In genomic region chr2:145060876-145061275, GRCh38 we compare ENCODE assay signal across 1 cellular context.
TF ChIP-seq lines count a peak whose summit lies in the region.

No MANE protein-coding gene starts in this region.

TF ChIP-seq in K562, 482 proteins besides CTCF, POLR2A, EP300 and RAD21 (continued from another document):
- no peak for TF ChIP-seq CTCFL (IDR thresholded peaks at IDR 0.05; ENCODE audit: borderline replicate concordance, insufficient read depth, low read depth, low read length, poor library complexity, severe bottlenecking)
